1 cellular context compared by ENCODE assay signal in genomic region chr17:32993977-32994376, GRCh38.
A peak's percentile ranks its signal among the peaks of the same experiment; 100 is the strongest.
TF ChIP-seq lines count a peak whose summit lies in the region.

No MANE protein-coding gene starts in this region.

TF ChIP-seq in GM12878, 131 proteins besides CTCF, POLR2A, EP300 and RAD21 (continued from another document):
- TF ChIP-seq MXI1 (IDR thresholded peaks at IDR 0.05; ENCODE audit: low read depth, low read length) (no peak), SMARCA5 (IDR thresholded peaks at IDR 0.05) (no peak), IRF4 (IDR thresholded peaks at IDR 0.05; ENCODE audit: low read depth, low read length) (0 out of 2 replicates have a peak, but pooled peaks have one; percentile 11), MTA3 (IDR thresholded peaks at IDR 0.05; ENCODE audit: borderline replicate concordance, low read length) (no peak), ZNF207 (IDR thresholded peaks at IDR 0.05; ENCODE audit: borderline replicate concordance) (no peak), RBBP5 (conservative IDR thresholded peaks at IDR 0.05) (no peak), KAT2A (conservative IDR thresholded peaks at IDR 0.05; ENCODE audit: control insufficient read depth, low read depth, low read length) (no peak), SUZ12 (IDR thresholded peaks at IDR 0.05; ENCODE audit: unreplicated experiment) (no peak), IKZF1 (conservative IDR thresholded peaks at IDR 0.05) (peak; percentile 18; the same call in 1 of the 2 replicates), TCF3 (IDR thresholded peaks at IDR 0.05; ENCODE audit: borderline replicate concordance, insufficient read depth, low read depth, low read length) (no peak), IKZF2 (IDR thresholded peaks at IDR 0.05) (peak; percentile 19 to 27; a peak in 1 of 4 replicates), RUNX3 (IDR thresholded peaks at IDR 0.05; ENCODE audit: low read length) (peak; percentile 20; the same call in 1 of the 2 replicates), JUNB (IDR thresholded peaks at IDR 0.05) (no peak), SIX5 (IDR thresholded peaks at IDR 0.05; ENCODE audit: low read depth, low read length, severe bottlenecking) (no peak), ZNF622 (IDR thresholded peaks at IDR 0.05) (no peak), TAF1 (IDR thresholded peaks at IDR 0.05; ENCODE audit: borderline replicate concordance, low read depth, low read length) (no peak)
- TF ChIP-seq, protein P1, sequence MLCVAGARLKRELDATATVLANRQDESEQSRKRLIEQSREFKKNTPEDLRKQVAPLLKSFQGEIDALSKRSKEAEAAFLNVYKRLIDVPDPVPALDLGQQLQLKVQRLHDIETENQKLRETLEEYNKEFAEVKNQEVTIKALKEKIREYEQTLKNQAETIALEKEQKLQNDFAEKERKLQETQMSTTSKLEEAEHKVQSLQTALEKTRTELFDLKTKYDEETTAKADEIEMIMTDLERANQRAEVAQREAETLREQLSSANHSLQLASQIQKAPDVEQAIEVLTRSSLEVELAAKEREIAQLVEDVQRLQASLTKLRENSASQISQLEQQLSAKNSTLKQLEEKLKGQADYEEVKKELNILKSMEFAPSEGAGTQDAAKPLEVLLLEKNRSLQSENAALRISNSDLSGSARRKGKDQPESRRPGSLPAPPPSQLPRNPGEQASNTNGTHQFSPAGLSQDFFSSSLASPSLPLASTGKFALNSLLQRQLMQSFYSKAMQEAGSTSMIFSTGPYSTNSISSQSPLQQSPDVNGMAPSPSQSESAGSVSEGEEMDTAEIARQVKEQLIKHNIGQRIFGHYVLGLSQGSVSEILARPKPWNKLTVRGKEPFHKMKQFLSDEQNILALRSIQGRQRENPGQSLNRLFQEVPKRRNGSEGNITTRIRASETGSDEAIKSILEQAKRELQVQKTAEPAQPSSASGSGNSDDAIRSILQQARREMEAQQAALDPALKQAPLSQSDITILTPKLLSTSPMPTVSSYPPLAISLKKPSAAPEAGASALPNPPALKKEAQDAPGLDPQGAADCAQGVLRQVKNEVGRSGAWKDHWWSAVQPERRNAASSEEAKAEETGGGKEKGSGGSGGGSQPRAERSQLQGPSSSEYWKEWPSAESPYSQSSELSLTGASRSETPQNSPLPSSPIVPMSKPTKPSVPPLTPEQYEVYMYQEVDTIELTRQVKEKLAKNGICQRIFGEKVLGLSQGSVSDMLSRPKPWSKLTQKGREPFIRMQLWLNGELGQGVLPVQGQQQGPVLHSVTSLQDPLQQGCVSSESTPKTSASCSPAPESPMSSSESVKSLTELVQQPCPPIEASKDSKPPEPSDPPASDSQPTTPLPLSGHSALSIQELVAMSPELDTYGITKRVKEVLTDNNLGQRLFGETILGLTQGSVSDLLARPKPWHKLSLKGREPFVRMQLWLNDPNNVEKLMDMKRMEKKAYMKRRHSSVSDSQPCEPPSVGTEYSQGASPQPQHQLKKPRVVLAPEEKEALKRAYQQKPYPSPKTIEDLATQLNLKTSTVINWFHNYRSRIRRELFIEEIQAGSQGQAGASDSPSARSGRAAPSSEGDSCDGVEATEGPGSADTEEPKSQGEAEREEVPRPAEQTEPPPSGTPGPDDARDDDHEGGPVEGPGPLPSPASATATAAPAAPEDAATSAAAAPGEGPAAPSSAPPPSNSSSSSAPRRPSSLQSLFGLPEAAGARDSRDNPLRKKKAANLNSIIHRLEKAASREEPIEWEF (IDR thresholded peaks at IDR 0.05; ENCODE audit: insufficient replicate concordance, low read depth, low read length): no peak
